In genomic region chr11:56705784-56706396, GRCh38 we compare ENCODE assay signal across 21 cellular contexts. TPM values are rescaled to one million over a fixed set of nuclear protein-coding genes. Genes with fewer than 3 reads are reported as not detected.
"Had no signal": no experiment of that assay in that cellular context is flagged by ENCODE, and none has a peak within 500 bp of the region (broad histone marks: within the 10 kb centered on the region; RNA-seq: fewer than 3 reads in every experiment).

No MANE protein-coding gene starts in this region.

- DNase-seq: activated B cell treated with CpG ODN at 0.5 μM for 24 hours; activated CD4-positive, alpha-beta T cell treated with anti-CD3 and anti-CD28 coated beads for 48 hours; activated CD8-positive, alpha-beta T cell treated with anti-CD3 and anti-CD28 coated beads for 36 hours; activated naive CD4-positive, alpha-beta T cell treated with anti-CD3 and anti-CD28 coated beads for 36 hours; activated T-cell treated with anti-CD3 and anti-CD28 coated beads, Interleukin-2, amount 50 U/mL, for 4 hours; anterior cingulate cortex; brain microvascular endothelial cell; cortex of kidney; right lobe of liver; small intestine; stimulated activated CD4-positive, alpha-beta T cell treated with anti-CD3 and anti-CD28 coated beads, Interleukin-4, amount 100 ng/mL, for 4 hours; stimulated activated naive CD4-positive, alpha-beta T cell treated with Interleukin-2 at 50 U/mL for 16 hours; T-cell; transverse colon had no signal

- H2AFZ ChIP-seq: hepatocyte, parathyroid adenoma had no signal

- H3K36me3 ChIP-seq: brain microvascular endothelial cell, right lobe of liver, suprapubic skin, transverse colon had no signal

- H3K27ac ChIP-seq: brain microvascular endothelial cell, hepatocyte, parathyroid adenoma, right lobe of liver, suprapubic skin, transverse colon had no signal

- H3K9me3 ChIP-seq: right lobe of liver, suprapubic skin, transverse colon had no signal

- H3K9ac ChIP-seq: parathyroid adenoma had no signal

- H3K27me3 ChIP-seq: brain microvascular endothelial cell, hepatocyte, right lobe of liver, suprapubic skin, transverse colon had no signal

- FAIRE-seq: small intestine had no signal

- H3K79me2 ChIP-seq: hepatocyte, parathyroid adenoma had no signal

- H3K4me1 ChIP-seq: parathyroid adenoma, right lobe of liver, suprapubic skin, transverse colon had no signal

- H3K4me3 ChIP-seq: hepatocyte, lung, right lobe of liver, suprapubic skin, transverse colon had no signal

- H3K4me2 ChIP-seq: hepatocyte had no signal

RNA-seq across cellular contexts. Expression of gene OR9G1, which starts 7.0 kb away (rescaled TPM):
- total RNA-seq: activated B cell treated with CpG ODN at 0.5 μM for 24 hours; activated CD8-positive, alpha-beta T cell treated with anti-CD3 and anti-CD28 coated beads for 36 hours; activated naive CD4-positive, alpha-beta T cell treated with anti-CD3 and anti-CD28 coated beads for 36 hours; activated T-cell treated with anti-CD3 and anti-CD28 coated beads, Interleukin-2, amount 50 U/mL, for 4 hours; esophagus mucosa; hepatocyte; lung; mesothelial cell of epicardium; natural killer cell treated with Interleukin-12 subunit alpha and Interleukin-12 subunit beta and Interleukin-15 and Interleukin-18, amount 100 ng/mL, for 72 hours; right lobe of liver; suprapubic skin; T-cell; transverse colon had no signal
- polyA plus RNA-seq: hepatocyte, lung, small intestine had no signal

RNA-seq across cellular contexts. Expression of gene OR5AR1, which starts 42.4 kb away (rescaled TPM):
- total RNA-seq: activated B cell treated with CpG ODN at 0.5 μM for 24 hours; activated CD8-positive, alpha-beta T cell treated with anti-CD3 and anti-CD28 coated beads for 36 hours; activated naive CD4-positive, alpha-beta T cell treated with anti-CD3 and anti-CD28 coated beads for 36 hours; activated T-cell treated with anti-CD3 and anti-CD28 coated beads, Interleukin-2, amount 50 U/mL, for 4 hours; esophagus mucosa; hepatocyte; lung; mesothelial cell of epicardium; natural killer cell treated with Interleukin-12 subunit alpha and Interleukin-12 subunit beta and Interleukin-15 and Interleukin-18, amount 100 ng/mL, for 72 hours; right lobe of liver; suprapubic skin; T-cell; transverse colon had no signal
- polyA plus RNA-seq: hepatocyte, lung, small intestine had no signal

RNA-seq across cellular contexts. Expression of gene OR9G4, which starts 42.6 kb away (rescaled TPM):
- total RNA-seq: activated B cell treated with CpG ODN at 0.5 μM for 24 hours; activated CD8-positive, alpha-beta T cell treated with anti-CD3 and anti-CD28 coated beads for 36 hours; activated naive CD4-positive, alpha-beta T cell treated with anti-CD3 and anti-CD28 coated beads for 36 hours; activated T-cell treated with anti-CD3 and anti-CD28 coated beads, Interleukin-2, amount 50 U/mL, for 4 hours; esophagus mucosa; hepatocyte; lung; mesothelial cell of epicardium; natural killer cell treated with Interleukin-12 subunit alpha and Interleukin-12 subunit beta and Interleukin-15 and Interleukin-18, amount 100 ng/mL, for 72 hours; right lobe of liver; suprapubic skin; T-cell; transverse colon had no signal
- polyA plus RNA-seq: hepatocyte, lung, small intestine had no signal
